Comparison of ENCODE assay signal across 12 cellular contexts in genomic region chr3:32815812-32816438, GRCh38. TPM values are rescaled to one million over a fixed set of nuclear protein-coding genes. Genes with fewer than 3 reads are reported as not detected.
DNase-seq lines count a peak whose midpoint lies in the region; ATAC-seq, FAIRE-seq and TF ChIP-seq lines count a peak whose summit lies in the region.
"Had no signal": no experiment of that assay in that cellular context is flagged by ENCODE, and none has a peak within 500 bp of the region (broad histone marks: within the 10 kb centered on the region; RNA-seq: fewer than 3 reads in every experiment).

No MANE protein-coding gene starts in this region.

- peak overlapping the region in 4 of 11 experiments; percentile 27 to 50 (median 38); a peak in 6 of 22 replicates for H3K27ac ChIP-seq in BLaER1 treated with 17β-estradiol and CSF1 and Interleukin-3, amounts not matched to agents 10 nM and 100 nM
- H3K27ac ChIP-seq in astrocyte (ENCODE audit: low read depth, low read length) (no peak overlapping the region), gastrocnemius medialis (no peak overlapping the region), body of pancreas (no peak overlapping the region)
- H3K27ac ChIP-seq: thyroid gland had no signal

- H3K9me3 ChIP-seq in BLaER1 treated with 17β-estradiol and CSF1 and Interleukin-3, amounts not matched to agents 10 nM and 100 nM (replicated peaks in 1 of 11): peaks cover 23 to 38% (median 35%) of the 10 kb centered on the region in 11 experiments
- H3K9me3 ChIP-seq in astrocyte (ENCODE audit: insufficient read depth, low read depth, low read length) (peaks cover 15% of the 10 kb centered on the region), gastrocnemius medialis (no peaks in the 10 kb centered on the region), body of pancreas (peaks cover 0 to 15% (median 0%) of the 10 kb centered on the region in 3 donors)
- H3K9me3 ChIP-seq: thyroid gland had no signal

- TF ChIP-seq CTCF in GM20000 (IDR thresholded peaks at IDR 0.05; ENCODE audit: extremely low read depth, missing control alignments) (no peak), astrocyte (IDR thresholded peaks at IDR 0.05; ENCODE audit: insufficient read depth, low read depth, low read length) (no peak), mesothelial cell of epicardium (IDR thresholded peaks at IDR 0.05; ENCODE audit: unreplicated experiment) (no peak), gastrocnemius medialis (IDR thresholded peaks at IDR 0.05 in 4 of 5, conservative IDR thresholded peaks at IDR 0.05 in 1 of 5) (no peak), body of pancreas (IDR thresholded peaks at IDR 0.05) (no peak)

- H3K4me1 Mint-ChIP-seq in astrocyte (ENCODE audit: low read depth, unreplicated experiment) (peaks cover 23% of the 10 kb centered on the region), mesothelial cell of epicardium (peaks cover 34% of the 10 kb centered on the region)

- TF ChIP-seq POLR2A in gastrocnemius medialis (IDR thresholded peaks at IDR 0.05) (no peak), body of pancreas (IDR thresholded peaks at IDR 0.05) (no peak)

- 33 to 36% methylated on average over 22 of the region's 22 CpGs for WGBS in body of pancreas, 2 donors

- in situ Hi-C loops in gastrocnemius medialis (cut with MboI; ENCODE audit: low sequenced_read_pairs in 4 of 4): no loop called here

- H3K36me3 Mint-ChIP-seq in astrocyte (ENCODE audit: low read depth, unreplicated experiment) (peaks cover 9% of the 10 kb centered on the region), mesothelial cell of epicardium (no peaks in the 10 kb centered on the region)

- DNase-seq in GM20000 (ENCODE audit: low spot score) (peak; percentile 32), astrocyte (ENCODE audit: low read depth) (no peak), mesothelial cell of epicardium (ENCODE audit: low spot score in 2 of 2, unreplicated experiment in 2 of 2) (no peak), OCI-M2 (lab: John Stamatoyannopoulos, UW; ENCODE audit: unreplicated experiment) (no peak), gastrocnemius medialis (no peak), body of pancreas (no peak)
- DNase-seq: activated CD4-positive, alpha-beta T cell treated with anti-CD3 and anti-CD28 coated beads, Interleukin-2, amount 50 U/mL, for 4 hours; DMS79 had no signal

- no peak for ATAC-seq in GM19467 (IDR thresholded peaks at IDR 0.05; ENCODE audit: unreplicated experiment)
- no peak for ATAC-seq in gastrocnemius medialis
- no peak for ATAC-seq in body of pancreas
- ATAC-seq: Panc1 had no signal

- H4K20me1 ChIP-seq in BLaER1 treated with 17β-estradiol and CSF1 and Interleukin-3, amounts not matched to agents 10 nM and 100 nM: peaks cover 0 to 9% (median 0%) of the 10 kb centered on the region in 11 experiments; a peak in 4 of 22 replicates
- H4K20me1 ChIP-seq in astrocyte (ENCODE audit: insufficient read depth, low read length): no peaks in the 10 kb centered on the region

- H3K27ac Mint-ChIP-seq in astrocyte (ENCODE audit: unreplicated experiment): peak overlapping the region; percentile 59
- H3K27ac Mint-ChIP-seq in mesothelial cell of epicardium: no peak overlapping the region

- peak overlapping the region; percentile 75 to 98 (median 93) for H3K4me2 ChIP-seq in BLaER1 treated with 17β-estradiol and CSF1 and Interleukin-3, amounts not matched to agents 10 nM and 100 nM
- no peak overlapping the region for H3K4me2 ChIP-seq in astrocyte (ENCODE audit: low read length)

- intact Hi-C loops in gastrocnemius medialis (cut with DNase I; ENCODE audit: low total_unique reads) (no loop called here), body of pancreas (cut with DNase I) (no loop called here)

- H3K79me2 ChIP-seq in astrocyte (ENCODE audit: insufficient read depth, low read length): no peaks in the 10 kb centered on the region

- no peaks in the 10 kb centered on the region for H3K9me3 Mint-ChIP-seq in astrocyte (ENCODE audit: unreplicated experiment)
- peaks cover 3% of the 10 kb centered on the region for H3K9me3 Mint-ChIP-seq in mesothelial cell of epicardium

- no peak for FAIRE-seq in astrocyte (lab: Jason Lieb, UNC)

- peaks cover 0 to 20% (median 18%) of the 10 kb centered on the region in 11 experiments; a peak in 19 of 22 replicates for H3K36me3 ChIP-seq in BLaER1 treated with 17β-estradiol and CSF1 and Interleukin-3, amounts not matched to agents 10 nM and 100 nM
- H3K36me3 ChIP-seq in astrocyte (ENCODE audit: insufficient read depth, low read length): no peaks in the 10 kb centered on the region
- no peaks in the 10 kb centered on the region for H3K36me3 ChIP-seq in gastrocnemius medialis
- no peaks in the 10 kb centered on the region for H3K36me3 ChIP-seq in body of pancreas (replicated peaks in 1 of 2; ENCODE audit: insufficient read depth in 1 of 2, low read depth in 2 of 2)
- H3K36me3 ChIP-seq: thyroid gland had no signal

- peak overlapping the region in 9 of 10 experiments; percentile 9 to 73 (median 67); a peak in 13 of 20 replicates for H3K4me3 ChIP-seq in BLaER1 treated with 17β-estradiol and CSF1 and Interleukin-3, amounts not matched to agents 10 nM and 100 nM
- H3K4me3 ChIP-seq in astrocyte (ENCODE audit: insufficient read depth, low read depth, low read length) (no peak overlapping the region), gastrocnemius medialis (peak overlapping the region in 1 of 4 donors; percentile 37), body of pancreas (no peak overlapping the region)

- H3K9ac ChIP-seq in BLaER1 treated with 17β-estradiol and CSF1 and Interleukin-3, amounts not matched to agents 10 nM and 100 nM: peak overlapping the region in 7 of 11 experiments; percentile 6 to 81 (median 28); a peak in 7 of 22 replicates
- H3K9ac ChIP-seq in astrocyte (ENCODE audit: low read length): no peak overlapping the region

- H3K4me3 Mint-ChIP-seq in astrocyte (ENCODE audit: unreplicated experiment) (peak overlapping the region; percentile 89), mesothelial cell of epicardium (peak overlapping the region; percentile 81)

- H3K4me1 ChIP-seq in BLaER1 treated with 17β-estradiol and CSF1 and Interleukin-3, amounts not matched to agents 10 nM and 100 nM: peaks cover 43 to 71% (median 57%) of the 10 kb centered on the region in 10 experiments
- H3K4me1 ChIP-seq in astrocyte (ENCODE audit: insufficient read depth, low read length): peaks cover 4% of the 10 kb centered on the region
- peaks cover 0 to 10% of the 10 kb centered on the region in 2 donors for H3K4me1 ChIP-seq in gastrocnemius medialis
- H3K4me1 ChIP-seq in body of pancreas: peaks cover 21% of the 10 kb centered on the region

- no peak overlapping the region for H2AFZ ChIP-seq in astrocyte (ENCODE audit: low read depth, low read length)

- H3K27me3 Mint-ChIP-seq in astrocyte (ENCODE audit: low read depth, unreplicated experiment): no peaks in the 10 kb centered on the region
- H3K27me3 Mint-ChIP-seq in mesothelial cell of epicardium (ENCODE audit: low read depth): peaks cover 34% of the 10 kb centered on the region

- peaks cover 45 to 64% (median 59%) of the 10 kb centered on the region in 11 experiments for H3K27me3 ChIP-seq in BLaER1 treated with 17β-estradiol and CSF1 and Interleukin-3, amounts not matched to agents 10 nM and 100 nM
- H3K27me3 ChIP-seq in astrocyte (ENCODE audit: insufficient read depth, low read length) (peaks cover 54% of the 10 kb centered on the region), gastrocnemius medialis (peaks cover 38 to 48% (median 44%) of the 10 kb centered on the region in 3 donors), body of pancreas (peaks cover 0 to 41% of the 10 kb centered on the region in 2 donors)

RNA-seq across cellular contexts. Expression of gene TRIM71, which starts 1.9 kb away (rescaled TPM):
- total RNA-seq in astrocyte (10.9 and 17.2 TPM in 2 replicates), mesothelial cell of epicardium (2.7 to 3.1 TPM (median 3.0 TPM) in 3 replicates), gastrocnemius medialis (not detected), body of pancreas (not detected)

Comparison
In these comparisons a context has a peak if more than half of its experiments do, and no peak if none do; other contexts are left out.
1. H3K4me3 ChIP-seq: peak in BLaER1 treated with 17β-estradiol and CSF1 and Interleukin-3, amounts not matched to agents 10 nM and 100 nM (9 of 10); none in astrocyte (single experiment) and body of pancreas (0 of 2).